8 cellular contexts compared by ENCODE assay signal in the genomic region with DNA sequence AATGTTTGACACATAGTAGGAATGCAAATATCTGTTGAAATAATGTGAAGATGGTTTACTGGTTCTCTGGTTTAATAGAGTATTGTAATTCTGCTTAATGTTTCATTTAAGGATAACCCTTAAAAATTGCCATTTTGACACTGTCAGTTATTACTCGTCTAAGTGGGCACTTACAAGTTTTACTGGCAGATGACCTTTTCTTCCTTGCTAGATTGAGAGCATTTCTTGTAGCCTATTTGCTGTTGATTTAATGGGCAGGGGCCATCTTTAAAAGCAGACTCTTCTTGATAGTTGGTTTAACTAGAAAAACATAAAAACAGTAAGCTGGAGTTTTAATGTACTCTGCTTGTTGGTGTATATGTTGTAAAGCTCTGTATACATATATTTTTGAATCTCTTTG. TPM values are rescaled to one million over a fixed set of nuclear protein-coding genes. Genes with fewer than 3 reads are reported as not detected.
DNase-seq lines count a peak whose midpoint lies in the region; ATAC-seq lines count a peak whose summit lies in the region.

No MANE protein-coding gene starts in this region.

- WGBS in trophoblast cell (ENCODE audit: extremely low coverage, insufficient coverage, insufficient read length) = no CpG with 5 or more reads among the region's 1 CpG

- peaks cover 11% of the 10 kb centered on the region for H3K79me2 ChIP-seq in trophoblast cell (ENCODE audit: control insufficient read depth, insufficient read depth, low read length, poor library complexity)

- no peak overlapping the region for H4K8ac ChIP-seq in trophoblast cell (ENCODE audit: low read depth, low read length)

- no peak overlapping the region for H2BK12ac ChIP-seq in trophoblast cell (ENCODE audit: low read length)

- no peak overlapping the region for H2BK5ac ChIP-seq in trophoblast cell (ENCODE audit: low read depth, low read length, poor library complexity)

- H4K91ac ChIP-seq in trophoblast cell (ENCODE audit: low read depth, low read length) = no peak overlapping the region

- no peak overlapping the region for H3K23ac ChIP-seq in trophoblast cell (ENCODE audit: low read length)

- H3K14ac ChIP-seq in trophoblast cell (ENCODE audit: low read length) = no peak overlapping the region

- H2AK5ac ChIP-seq in trophoblast cell (ENCODE audit: low read length) = no peak overlapping the region

- peak overlapping the region; percentile 95 for H3K4me3 ChIP-seq in effector memory CD4-positive, alpha-beta T cell (ENCODE audit: insufficient read depth, low read depth, low read length, poor library complexity, severe bottlenecking)
- no peak overlapping the region for H3K4me3 ChIP-seq in trophoblast cell (ENCODE audit: low read depth, low read length)

- no peak overlapping the region for H4K12ac ChIP-seq in trophoblast cell (ENCODE audit: low read depth, low read length)

- H2AFZ ChIP-seq in trophoblast cell (ENCODE audit: insufficient read depth, low read length, poor library complexity) = no peak overlapping the region

- H3K4me2 ChIP-seq in trophoblast cell (ENCODE audit: low read length) = peak overlapping the region; percentile 37

- H3K79me1 ChIP-seq in trophoblast cell (ENCODE audit: low read length) = peaks cover 12% of the 10 kb centered on the region

- peaks cover 8% of the 10 kb centered on the region for H3K4me1 ChIP-seq in effector memory CD4-positive, alpha-beta T cell (ENCODE audit: control insufficient read depth, insufficient read depth, low read length, poor library complexity, severe bottlenecking)
- peaks cover 3 to 5% of the 10 kb centered on the region in 2 experiments for H3K4me1 ChIP-seq in trophoblast cell (ENCODE audit: control insufficient read depth in 1 of 2, insufficient read depth in 2 of 2, low read length in 2 of 2)

- no peak for ATAC-seq in HG03378 (IDR thresholded peaks at IDR 0.05; ENCODE audit: unreplicated experiment)
- ATAC-seq in HG02610 (IDR thresholded peaks at IDR 0.05; ENCODE audit: unreplicated experiment) = no peak

- peak; percentile 25 for DNase-seq in ELR (ENCODE audit: low read depth)
- peak; percentile 7 for DNase-seq in NCI-H2227 treated with DMSO at 0.1 percent for 48 hours (lab: John Stamatoyannopoulos, UW)
- DNase-seq in effector memory CD4-positive, alpha-beta T cell = no peak
- DNase-seq in trophoblast cell = no peak
- no peak for DNase-seq in SW480 (ENCODE audit: low spot score)
- no peak for DNase-seq in Ammon's horn (ENCODE audit: low spot score)

- no peaks in the 10 kb centered on the region for H3K9me3 ChIP-seq in effector memory CD4-positive, alpha-beta T cell (ENCODE audit: control insufficient read depth, low read length)
- no peaks in the 10 kb centered on the region for H3K9me3 ChIP-seq in trophoblast cell (ENCODE audit: insufficient read depth, low read depth, low read length)

- no peak overlapping the region for H2BK120ac ChIP-seq in trophoblast cell (ENCODE audit: insufficient read depth, low read length, poor library complexity)

- H3K9ac ChIP-seq in trophoblast cell (ENCODE audit: low read length) = no peak overlapping the region

- no peaks in the 10 kb centered on the region for H3K36me3 ChIP-seq in effector memory CD4-positive, alpha-beta T cell (ENCODE audit: control insufficient read depth, insufficient read depth, low read length)
- H3K36me3 ChIP-seq in trophoblast cell (ENCODE audit: control insufficient read depth in 1 of 2, insufficient read depth in 2 of 2, low read length in 2 of 2) = peaks cover 2 to 8% of the 10 kb centered on the region in 2 experiments

- H3K4ac ChIP-seq in trophoblast cell (ENCODE audit: low read depth, low read length) = no peak overlapping the region

- no peaks in the 10 kb centered on the region for H3K27me3 ChIP-seq in effector memory CD4-positive, alpha-beta T cell (replicated peaks; ENCODE audit: control insufficient read depth, insufficient read depth, low read length, poor library complexity, severe bottlenecking)
- H3K27me3 ChIP-seq in trophoblast cell (ENCODE audit: insufficient read depth, low read length) = no peaks in the 10 kb centered on the region

- H3K18ac ChIP-seq in trophoblast cell (ENCODE audit: low read length) = no peak overlapping the region

- no peak overlapping the region for H3K27ac ChIP-seq in effector memory CD4-positive, alpha-beta T cell (ENCODE audit: insufficient read depth, low read length, poor library complexity, severe bottlenecking)
- H3K27ac ChIP-seq in trophoblast cell (ENCODE audit: low read depth, low read length) = no peak overlapping the region

RNA-seq across cellular contexts. Expression of gene TMEM263, which starts 1.9 kb away (rescaled TPM):
- 49.9 and 53.1 TPM in 2 replicates for polyA plus RNA-seq in trophoblast cell (2013)

RNA-seq across cellular contexts. Expression of gene MTERF2, which starts 29.3 kb away (rescaled TPM):
- 4.7 and 5.4 TPM in 2 replicates for polyA plus RNA-seq in trophoblast cell (2013)

Comparison
In these comparisons a context has a peak if more than half of its experiments do, and no peak if none do; other contexts are left out.
1. DNase-seq: peak in ELR (single experiment) and NCI-H2227 treated with DMSO at 0.1 percent for 48 hours (single experiment); none in effector memory CD4-positive, alpha-beta T cell (0 of 3), trophoblast cell (0 of 2), SW480 (single experiment) and Ammon's horn (single experiment).